ENCODE assay signal across 9 cellular contexts in the genomic region with DNA sequence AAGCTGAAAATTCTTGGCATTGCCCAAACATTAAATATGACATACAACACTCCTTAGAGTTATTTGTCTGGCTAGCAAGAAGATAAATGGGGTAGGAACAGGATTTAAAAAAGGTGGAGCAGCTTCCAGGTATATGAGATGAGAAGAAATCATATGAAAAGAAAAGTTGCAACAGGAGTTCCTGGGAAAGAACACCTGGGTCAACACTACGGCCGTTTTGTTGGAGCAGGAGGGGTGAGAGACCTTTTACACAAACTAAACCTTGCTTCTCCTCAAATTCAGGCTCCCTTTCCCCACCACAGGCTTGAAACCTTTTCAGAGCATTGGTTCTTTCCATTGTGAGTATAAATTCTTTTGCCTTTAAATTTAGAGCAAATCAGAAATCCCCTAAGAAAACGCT. TPM values are rescaled to one million over a fixed set of nuclear protein-coding genes. Genes with fewer than 3 reads are reported as not detected.
"Had no signal": no experiment of that assay in that cellular context is flagged by ENCODE, and none has a peak within 500 bp of the region (broad histone marks: within the 10 kb centered on the region; RNA-seq: fewer than 3 reads in every experiment).

No MANE protein-coding gene starts in this region.

- H3K4me3 Mint-ChIP-seq: IgD-negative memory B cell had no signal

- ATAC-seq: HepG2, K562 had no signal

- H3K27ac Mint-ChIP-seq: IgD-negative memory B cell had no signal

- H3K9me3 Mint-ChIP-seq: IgD-negative memory B cell had no signal

- H3K27me3 Mint-ChIP-seq: IgD-negative memory B cell had no signal

- DNase-seq: IMR-90, KBM-7 had no signal

- H3K27ac ChIP-seq: HL-60 had no signal

- FAIRE-seq: HepG2, HTR-8/SVneo, K562 had no signal

- H3K4me3 ChIP-seq: K562 had no signal

RNA-seq across cellular contexts. Expression of a gene that starts 18.8 kb away (rescaled TPM):
- total RNA-seq: HepG2, HT-29, HT1080, IMR-90, K562 had no signal
- polyA plus RNA-seq: HepG2, IgD-negative memory B cell, IMR-90, K562 had no signal
